8 cellular contexts compared by ENCODE assay signal in the genomic region with DNA sequence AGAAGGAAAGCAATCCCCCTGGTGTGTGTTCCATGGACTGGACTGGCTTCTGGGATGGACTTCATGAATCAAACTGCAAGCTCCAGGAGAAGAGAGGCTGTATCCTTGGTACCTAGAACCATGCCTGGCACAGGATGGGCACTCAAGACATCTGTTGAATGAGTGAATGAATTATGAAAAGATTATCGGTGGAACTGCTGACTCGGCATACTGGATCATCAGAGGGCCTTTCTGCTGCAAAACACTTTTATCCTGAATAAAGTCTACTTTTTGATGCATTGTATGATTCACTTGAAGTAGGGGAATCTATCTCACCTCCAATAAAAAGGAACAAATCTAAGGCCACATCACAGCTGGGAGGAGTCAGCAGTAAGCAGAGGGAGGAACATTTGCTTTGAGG.
"Had no signal": no experiment of that assay in that cellular context is flagged by ENCODE, and none has a peak within 500 bp of the region (broad histone marks: within the 10 kb centered on the region; RNA-seq: fewer than 3 reads in every experiment).

No MANE protein-coding gene starts in this region.

- FAIRE-seq: H54, HTR-8/SVneo had no signal

- H3K27ac Mint-ChIP-seq: H9 had no signal

- H3K9ac ChIP-seq: GM23248, KMS-11 had no signal

- H3K4me3 Mint-ChIP-seq: H9 had no signal

- H3K4me3 ChIP-seq: GM23248 had no signal

- H3K4me2 ChIP-seq: KMS-11 had no signal

- H3K4me1 Mint-ChIP-seq: H9 had no signal

- H3K27ac ChIP-seq: GM23248, KMS-11 had no signal

- DNase-seq: GM23248, GOT3, H9, HCEC 1CT, KBM-7 had no signal

- H2AFZ ChIP-seq: GM23248 had no signal
